32 cellular contexts compared by ENCODE assay signal in the genomic region with DNA sequence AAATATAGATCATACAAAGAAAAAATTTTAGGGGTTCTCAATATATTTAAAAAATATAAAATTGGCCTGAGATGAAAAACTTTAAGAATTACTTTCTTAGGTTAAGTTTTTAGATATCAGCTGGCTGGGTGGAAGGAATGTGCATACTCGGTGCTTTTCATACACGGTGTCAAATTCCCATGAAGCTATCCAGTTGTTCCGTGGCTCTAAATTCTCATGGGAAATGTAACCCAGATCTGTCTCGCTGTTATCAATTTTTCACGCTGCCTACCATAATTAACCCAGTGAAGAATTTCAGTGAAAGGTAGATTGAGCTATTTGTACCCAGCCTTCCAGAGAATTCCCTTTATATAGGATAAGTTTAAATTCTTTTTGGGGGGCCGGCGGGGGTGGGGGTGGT. TPM values are rescaled to one million over a fixed set of nuclear protein-coding genes. Genes with fewer than 3 reads are reported as not detected.
DNase-seq lines count a peak whose midpoint lies in the region; ATAC-seq, FAIRE-seq and TF ChIP-seq lines count a peak whose summit lies in the region.
"Had no signal": no experiment of that assay in that cellular context is flagged by ENCODE, and none has a peak within 500 bp of the region (broad histone marks: within the 10 kb centered on the region; RNA-seq: fewer than 3 reads in every experiment).

No MANE protein-coding gene starts in this region.

- peaks cover 38% of the 10 kb centered on the region for H3K9me3 Mint-ChIP-seq in activated naive CD4-positive, alpha-beta T cell treated with anti-CD3 and anti-CD28 coated beads for 36 hours

- CTCF ChIA-PET in A673 (lab: Charles Lee): interaction anchor here (0.5 kb wide), 1 partner anchor 43 kb away, joined by 4 read pairs; no protein-coding TSS in a partner anchor
- CTCF ChIA-PET in activated naive CD4-positive, alpha-beta T cell treated with anti-CD3 and anti-CD28 coated beads for 36 hours (lab: Charles Lee): no interaction called here

- H3K4me1 ChIP-seq in A673 (ENCODE audit: insufficient read depth, low read length, poor library complexity, severe bottlenecking) (no peaks in the 10 kb centered on the region), SJCRH30 (peaks cover 14% of the 10 kb centered on the region; the same call in 1 of the 2 replicates)
- H3K4me1 ChIP-seq: A549, BE2C, BLaER1 had no signal

- H3K4me3 ChIP-seq in A673 (ENCODE audit: low read depth, low read length, poor library complexity, severe bottlenecking) (no peak overlapping the region), SJCRH30 (no peak overlapping the region)
- H3K4me3 ChIP-seq: A549, BLaER1, GM12878 had no signal

- H3K9me3 ChIP-seq in A673 (ENCODE audit: low read depth, low read length, poor library complexity, severe bottlenecking) (no peaks in the 10 kb centered on the region), SJCRH30 (replicated peaks) (no peaks in the 10 kb centered on the region; the same call in 1 of the 2 replicates)
- H3K9me3 ChIP-seq: BE2C, BLaER1 had no signal

- TF ChIP-seq CTCF in A673 (conservative IDR thresholded peaks at IDR 0.05; ENCODE audit: low read depth, low read length): no peak

- H3K27ac ChIP-seq in A673 (ENCODE audit: low read depth, low read length, poor library complexity, severe bottlenecking): no peak overlapping the region
- peak overlapping the region; percentile 88 for H3K27ac ChIP-seq in SJCRH30
- H3K27ac ChIP-seq: 22Rv1, A549, BLaER1 had no signal

- DNase-seq in A673 (ENCODE audit: low spot score) (peak; percentile 35), NCI-H2171 (lab: John Stamatoyannopoulos, UW) (peak; percentile 1), SJCRH30 (peak; percentile 62 to 84), left kidney (ENCODE audit: low read depth, low spot score) (peak; percentile 47), GM19239 (ENCODE audit: insufficient read length, low spot score) (no peak), NCI-H146 (lab: John Stamatoyannopoulos, UW) (no peak)
- no peak for DNase-seq in activated naive CD4-positive, alpha-beta T cell treated with anti-CD3 and anti-CD28 coated beads for 36 hours
- DNase-seq: ACHN; BE2C; C1 segment of cervical spinal cord; CD4-positive, alpha-beta memory T cell; CD4-positive, CD25-positive, alpha-beta regulatory T cell; CD8-positive, alpha-beta memory T cell; COR-L47; DMS 273 treated with DMSO at 0.1 percent for 48 hours; DMS153; DMS53; DMS79; DND-41; EL; GDM1 had no signal

- POLR2A ChIA-PET in A673 (lab: Charles Lee; ENCODE audit: low non-redundant PET): no interaction called here

- H3K36me3 ChIP-seq in A673 (ENCODE audit: insufficient read depth, low read length, poor library complexity, severe bottlenecking) (no peaks in the 10 kb centered on the region), SJCRH30 (no peaks in the 10 kb centered on the region)
- H3K36me3 ChIP-seq: BE2C, BLaER1 had no signal

- no peak for FAIRE-seq in GM19239 (lab: Jason Lieb, UNC)
- FAIRE-seq: A549, GM12878, GM12892, GM18507 had no signal

- H3K27me3 Mint-ChIP-seq in activated naive CD4-positive, alpha-beta T cell treated with anti-CD3 and anti-CD28 coated beads for 36 hours (ENCODE audit: low read depth): no peaks in the 10 kb centered on the region
- H3K27me3 Mint-ChIP-seq: CD4-positive, alpha-beta memory T cell; CD4-positive, CD25-positive, alpha-beta regulatory T cell; CD8-positive, alpha-beta memory T cell had no signal

- ATAC-seq in GM19035 (IDR thresholded peaks at IDR 0.05; ENCODE audit: unreplicated experiment): no peak
- ATAC-seq: A549, GM12878 had no signal

- H3K27me3 ChIP-seq in A673 (replicated peaks; ENCODE audit: insufficient read depth, low read depth, low read length, poor library complexity) (no peaks in the 10 kb centered on the region), SJCRH30 (no peaks in the 10 kb centered on the region)
- H3K27me3 ChIP-seq: BE2C, BLaER1 had no signal

- BruUV-seq in A673 (replicated peaks; lab: Mats Ljungman, UMichigan): no TSS peak

- peaks cover 14% of the 10 kb centered on the region for H3K36me3 Mint-ChIP-seq in activated naive CD4-positive, alpha-beta T cell treated with anti-CD3 and anti-CD28 coated beads for 36 hours (ENCODE audit: low read depth)
- H3K36me3 Mint-ChIP-seq: CD14-positive monocyte had no signal

- H3K27ac Mint-ChIP-seq in activated naive CD4-positive, alpha-beta T cell treated with anti-CD3 and anti-CD28 coated beads for 36 hours: no peak overlapping the region
- H3K27ac Mint-ChIP-seq: CD14-positive monocyte; CD4-positive, alpha-beta memory T cell; CD4-positive, CD25-positive, alpha-beta regulatory T cell; CD8-positive, alpha-beta memory T cell had no signal

- H3K4me1 Mint-ChIP-seq in activated naive CD4-positive, alpha-beta T cell treated with anti-CD3 and anti-CD28 coated beads for 36 hours (ENCODE audit: low read depth): no peaks in the 10 kb centered on the region
- H3K4me1 Mint-ChIP-seq: CD14-positive monocyte; CD4-positive, alpha-beta memory T cell; CD4-positive, CD25-positive, alpha-beta regulatory T cell; CD8-positive, alpha-beta memory T cell had no signal

- intact Hi-C loops in A673 (cut with micrococcal nuclease; ENCODE audit: unreplicated experiment): no loop called here
- intact Hi-C loops in activated naive CD4-positive, alpha-beta T cell treated with anti-CD3 and anti-CD28 coated beads for 36 hours (cut with micrococcal nuclease): no loop called here

- no peak overlapping the region for H3K4me3 Mint-ChIP-seq in activated naive CD4-positive, alpha-beta T cell treated with anti-CD3 and anti-CD28 coated beads for 36 hours
- H3K4me3 Mint-ChIP-seq: CD14-positive monocyte; CD4-positive, alpha-beta memory T cell; CD4-positive, CD25-positive, alpha-beta regulatory T cell; CD8-positive, alpha-beta memory T cell had no signal

RNA-seq across cellular contexts. Expression of gene ZNF835, which starts 11.6 kb away (rescaled TPM):
- total RNA-seq in A673 (2021): 3.2 and 4.6 TPM in 2 replicates
- 0.10 and 0.43 TPM in 2 replicates for total RNA-seq in SJCRH30 (2014; rRNA removed; shearing (Covaris generic))
- 1 to 10 TPM in 1 of 2 experiments, under 1 TPM in 1; 0.67 to 1.3 TPM for total RNA-seq in activated naive CD4-positive, alpha-beta T cell treated with anti-CD3 and anti-CD28 coated beads for 36 hours
- total RNA-seq: A172, G401, GM12878 had no signal

RNA-seq across cellular contexts. Expression of gene SMIM17, which starts 40.2 kb away (rescaled TPM):
- total RNA-seq in A673 (2021): 0.52 and 0.76 TPM in 2 replicates
- total RNA-seq in SJCRH30 (2014; rRNA removed; shearing (Covaris generic)): 0.55 and 0.71 TPM in 2 replicates
- not detected for total RNA-seq in activated naive CD4-positive, alpha-beta T cell treated with anti-CD3 and anti-CD28 coated beads for 36 hours
- total RNA-seq: CD4-positive, alpha-beta memory T cell; CD4-positive, CD25-positive, alpha-beta regulatory T cell; CD8-positive, alpha-beta memory T cell; Daoy had no signal

Comparison
In these comparisons a context has a peak if more than half of its experiments do, and no peak if none do; other contexts are left out.
1. DNase-seq: peak in A673 (single experiment), NCI-H2171 (single experiment), SJCRH30 (2 of 2) and left kidney (single experiment); none in activated naive CD4-positive, alpha-beta T cell treated with anti-CD3 and anti-CD28 coated beads for 36 hours (single experiment), GM19239 (single experiment) and NCI-H146 (single experiment).